In genomic region chr10:104254493-104255243, GRCh38 we compare ENCODE assay signal across 7 cellular contexts. TPM values are rescaled to one million over a fixed set of nuclear protein-coding genes. Genes with fewer than 3 reads are reported as not detected.
DNase-seq lines count a peak whose midpoint lies in the region; ATAC-seq, FAIRE-seq and TF ChIP-seq lines count a peak whose summit lies in the region.

Gene GSTO1 (plus strand): TSS chr10:104254892. CDS start chr10:104254929, 37 bp downstream.

- peak within 1 kb of the TSS; percentile 83 for H3K9ac ChIP-seq in HepG2 (ENCODE audit: insufficient read depth, low read depth, low read length)

- TF ChIP-seq POLR2A in GM18505 (IDR thresholded peaks at IDR 0.05; ENCODE audit: borderline replicate concordance, extremely low read depth, insufficient read depth, insufficient read length) (peak; percentile 89), HepG2 (IDR thresholded peaks at IDR 0.05; ENCODE audit: insufficient read depth in 1 of 2, low read depth in 2 of 2, low read length in 2 of 2) (peak; percentile 33 to 74; a peak in 3 of 4 replicates)

- H3K27me3 ChIP-seq in HepG2 (ENCODE audit: control insufficient read depth in 1 of 2, insufficient read depth in 2 of 2, low read length in 2 of 2), result no peaks in the 10 kb centered on the region; a peak in 1 of 5 replicates

- H3K9me3 ChIP-seq in HepG2 (ENCODE audit: low read length), result no peaks in the 10 kb centered on the region

- H3K4me1 ChIP-seq in HepG2 (ENCODE audit: insufficient read depth, low read length), result peaks cover 81% of the 10 kb centered on the region

- POLR2A ChIA-PET in HepG2 (lab: Yijun Ruan, JAX), result interaction anchor here (0.8 to 6.7 kb wide), 12 partner anchors 9 to 133 kb away, joined by 3 to 59 read pairs (median 5); partner anchors contain the start of genes CFAP43, ITPRIP and SFR1

- no TSS peak for BruUV-seq in HepG2 (replicated peaks; lab: Mats Ljungman, UMichigan)

- H3K4me2 ChIP-seq in HepG2 (ENCODE audit: low read depth, low read length), result peak within 1 kb of the TSS; percentile 84

- peak within 1 kb of the TSS; percentile 90 for H3K27ac ChIP-seq in HepG2 (ENCODE audit: extremely low read length, insufficient read depth, low read length)

- H2AFZ ChIP-seq in HepG2 (ENCODE audit: low read length), result no peak within 1 kb of the TSS

- in situ Hi-C loops in HepG2 (cut with HindIII; ENCODE audit: extremely low pct_ligation_motif_present, low pct_unique_long_range_greater_than_20kb), result no loop called here

- no peak for FAIRE-seq in HepG2 (lab: Jason Lieb, UNC)

- H3K4me3 ChIP-seq in HepG2 (replicated peaks in 1 of 3; ENCODE audit: insufficient read depth in 1 of 3, low read depth in 2 of 3, low read length in 3 of 3), result peak within 1 kb of the TSS; percentile 83 to 88 (median 88)

- H3K36me3 ChIP-seq in HepG2 (replicated peaks in 1 of 2; ENCODE audit: control insufficient read depth in 1 of 2, insufficient read depth in 2 of 2, low read length in 2 of 2), result peaks cover 2 to 19% of the 10 kb centered on the region in 2 experiments; a peak in 4 of 5 replicates

- intact Hi-C loops in HepG2 (cut with micrococcal nuclease; ENCODE audit: unreplicated experiment), result loop anchor here (10.0 kb wide), 1 partner anchor 130 kb away; the partner anchor contains the start of gene SFR1

- ATAC-seq in GM18505 (IDR thresholded peaks at IDR 0.05; ENCODE audit: unreplicated experiment), result peak; percentile 75
- ATAC-seq in HG02759 (IDR thresholded peaks at IDR 0.05; ENCODE audit: unreplicated experiment), result peak; percentile 82
- ATAC-seq in HepG2, result peak; percentile 39

- no peak for TF ChIP-seq CTCF in HepG2 (CRISPR knock-in tag; IDR thresholded peaks at IDR 0.05)

- TF ChIP-seq EP300 in HepG2 (IDR thresholded peaks at IDR 0.05; ENCODE audit: low read depth in 2 of 2, low read length in 2 of 2) (peak in 1 of 2 experiments; percentile 56; a peak in 1 of 4 replicates), HepG2 (CRISPR knock-in tag; IDR thresholded peaks at IDR 0.05; ENCODE audit: borderline replicate concordance) (no peak)

- WGBS in HepG2 (ENCODE audit: low lambda C conversion rate), result 0% methylated on average over 2 of the region's 63 CpGs

- CTCF ChIA-PET in HepG2 (lab: Yijun Ruan, JAX; ENCODE audit: low intra/inter-chr PET ratio, low total read pairs), result no interaction called here

- H3K79me2 ChIP-seq in HepG2 (ENCODE audit: insufficient read depth, low read length), result peaks cover 59% of the 10 kb centered on the region

- DNase-seq in NCI-H2227 (lab: John Stamatoyannopoulos, UW; ENCODE audit: unreplicated experiment) (peak; percentile 32), ecto neural progenitor cell (ENCODE audit: low spot score) (peak; percentile 67), HepG2 (ENCODE audit: low spot score) (peak; percentile 35)
- peak; percentile 24 to 46 for DNase-seq in activated CD4-positive, alpha-beta T cell treated with anti-CD3 and anti-CD28 coated beads, Interleukin-2, amount 50 U/mL, for 24 hours (ENCODE audit: low read depth in 1 of 2, low spot score in 1 of 2)
- DNase-seq in stimulated activated CD4-positive, alpha-beta T cell treated with anti-CD3 and anti-CD28 coated beads, TNF-alpha, amount 100 ng/mL, for 24 hours (ENCODE audit: low read depth in 3 of 3), result peak in 2 of 3 experiments; percentile 24 to 60

- H4K20me1 ChIP-seq in HepG2 (ENCODE audit: insufficient read depth, low read length), result peaks cover 5% of the 10 kb centered on the region; the same call in 1 of the 2 replicates

- TF ChIP-seq RAD21 in HepG2 (CRISPR knock-in tag; IDR thresholded peaks at IDR 0.05), result no peak

TF ChIP-seq in HepG2, 621 proteins besides CTCF, POLR2A, EP300 and RAD21 (continues in another document):
- TF ChIP-seq ZNF772 (CRISPR knock-in tag; IDR thresholded peaks at IDR 0.05) (0 out of 2 replicates have a peak, but pooled peaks have one; percentile 21), PHB2 (IDR thresholded peaks at IDR 0.05; ENCODE audit: partially characterized antibody) (no peak), DZIP1 (CRISPR knock-in tag; IDR thresholded peaks at IDR 0.05) (no peak; the same call in 1 of the 2 replicates), ZC3H4 (CRISPR knock-in tag; IDR thresholded peaks at IDR 0.05; ENCODE audit: borderline replicate concordance) (no peak), SIX4 (CRISPR knock-in tag; IDR thresholded peaks at IDR 0.05) (no peak), ZNF724P (CRISPR knock-in tag; IDR thresholded peaks at IDR 0.05; ENCODE audit: borderline replicate concordance) (no peak), PBX3 (CRISPR knock-in tag; IDR thresholded peaks at IDR 0.05; ENCODE audit: borderline replicate concordance) (no peak), SUZ12 (IDR thresholded peaks at IDR 0.05; ENCODE audit: low read depth, low read length) (no peak), ZBTB14 (CRISPR knock-in tag; IDR thresholded peaks at IDR 0.05) (no peak), ZNF260 (CRISPR knock-in tag; IDR thresholded peaks at IDR 0.05; ENCODE audit: borderline replicate concordance, low read depth) (no peak)
- TF ChIP-seq, protein P1, sequence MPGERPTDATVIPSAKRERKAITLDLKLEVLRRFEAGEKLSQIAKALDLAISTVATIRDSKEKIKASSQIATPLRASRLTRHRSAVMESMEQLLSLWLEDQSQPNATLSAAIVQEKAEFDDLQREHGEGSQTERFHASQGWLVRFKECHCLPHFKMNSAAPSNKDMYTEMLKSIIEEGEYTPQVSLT (CRISPR knock-in tag; IDR thresholded peaks at IDR 0.05; ENCODE audit: borderline replicate concordance, low read depth), result 0 out of 2 replicates have a peak, but pooled peaks have one; percentile 44

RNA-seq across cellular contexts. Expression of gene GSTO1, which starts in this region (rescaled TPM):
- 300 and 418 TPM in 2 replicates for total RNA-seq in HepG2 (2016; rRNA removed; fragmentation: Illumina TruSeq; extraction: Trizol)
- 151 and 179 TPM in 2 replicates for total RNA-seq in HepG2 (2016; cell fraction: cytosol; rRNA removed; fragmentation: Illumina TruSeq; extraction: Trizol; ENCODE audit: low read depth)
- 301 and 437 TPM in 2 replicates for total RNA-seq in HepG2 (2016; cell fraction: insoluble cytoplasmic fraction; rRNA removed; fragmentation: Illumina TruSeq; extraction: Trizol)
- total RNA-seq in HepG2 (2016; cell fraction: membrane; rRNA removed; fragmentation: Illumina TruSeq; extraction: Trizol), result 192 and 211 TPM in 2 replicates
- total RNA-seq in HepG2 (2016; cell fraction: nucleus; rRNA removed; fragmentation: Illumina TruSeq; extraction: Trizol), result 110 and 113 TPM in 2 replicates
- polyA plus RNA-seq in HepG2 (2011; rRNA removed), result 152 and 228 TPM in 2 replicates
- polyA plus RNA-seq in HepG2 (2011; cell fraction: cytosol; rRNA removed), result 147 and 153 TPM in 2 replicates
- polyA plus RNA-seq in HepG2 (2011; cell fraction: nucleus; rRNA removed), result 37.4 and 37.5 TPM in 2 replicates
- polyA plus RNA-seq in HepG2 (2012), result 165 and 247 TPM in 2 replicates
- 177 and 202 TPM in 2 replicates for polyA plus RNA-seq in HepG2 (2016; cell fraction: cytosol; fragmentation: Illumina TruSeq; extraction: Trizol; ENCODE audit: low read depth)
- polyA plus RNA-seq in HepG2 (2016; cell fraction: insoluble cytoplasmic fraction; fragmentation: Illumina TruSeq; extraction: Trizol; ENCODE audit: low read depth), result 365 and 402 TPM in 2 replicates
- polyA plus RNA-seq in HepG2 (2016; cell fraction: membrane; fragmentation: Illumina TruSeq; extraction: Trizol; ENCODE audit: low read depth), result 152 and 182 TPM in 2 replicates
- 148 and 165 TPM in 2 replicates for polyA plus RNA-seq in HepG2 (2016; cell fraction: nucleus; fragmentation: Illumina TruSeq; extraction: Trizol; ENCODE audit: insufficient read depth, low read depth)
- polyA minus RNA-seq in HepG2 (2011; rRNA and poly(A)+ RNA removed; ENCODE audit: low replicate concordance), result 30.9 and 42.9 TPM in 2 replicates
- polyA minus RNA-seq in HepG2 (2011; cell fraction: cytosol; rRNA and poly(A)+ RNA removed), result 56.1 and 62.9 TPM in 2 replicates
- 58.7 and 65.3 TPM in 2 replicates for polyA minus RNA-seq in HepG2 (2011; cell fraction: nucleus; rRNA and poly(A)+ RNA removed)

Comparison
In these comparisons a context has a peak if more than half of its experiments do, and no peak if none do; other contexts are left out.
1. Peak in every context shown above with its lines: DNase-seq, ATAC-seq, H3K4me3 ChIP-seq and H3K27ac ChIP-seq.